In the genomic region with DNA sequence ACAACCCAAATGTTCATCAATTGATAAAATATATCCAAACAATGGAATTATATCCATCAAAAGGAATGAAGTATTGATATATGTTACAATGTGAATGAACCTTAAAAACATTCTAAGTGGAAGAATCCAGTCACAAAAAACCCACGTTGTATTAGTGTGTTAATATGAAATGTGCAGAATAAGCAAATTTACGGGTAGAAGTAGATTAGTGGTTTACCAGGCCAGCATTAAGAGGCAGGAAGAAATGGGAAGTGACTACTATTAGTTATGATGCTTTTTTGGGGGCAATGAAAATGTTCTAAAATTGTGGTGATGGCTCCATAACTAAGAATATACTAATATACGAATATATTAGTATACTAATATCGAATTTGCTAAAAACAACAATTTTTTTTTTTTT, we compare ENCODE assay signal across 12 cellular contexts. TPM values are rescaled to one million over a fixed set of nuclear protein-coding genes. Genes with fewer than 3 reads are reported as not detected.
DNase-seq lines count a peak whose midpoint lies in the region; ATAC-seq and TF ChIP-seq lines count a peak whose summit lies in the region.
"Had no signal": no experiment of that assay in that cellular context is flagged by ENCODE, and none has a peak within 500 bp of the region (broad histone marks: within the 10 kb centered on the region; RNA-seq: fewer than 3 reads in every experiment).

No MANE protein-coding gene starts in this region.

- CTCF ChIA-PET in activated CD4-positive, alpha-beta memory T cell treated with anti-CD3 and anti-CD28 coated beads for 36 hours (lab: Charles Lee): no interaction called here

- H3K4me2 ChIP-seq in hepatocyte: peak overlapping the region; percentile 75

- H3K9me3 ChIP-seq in left ventricle myocardium inferior (replicated peaks) (no peaks in the 10 kb centered on the region), hepatocyte (ENCODE audit: low read depth) (no peaks in the 10 kb centered on the region), thoracic aorta (no peaks in the 10 kb centered on the region)
- H3K9me3 ChIP-seq: thyroid gland had no signal

- no peaks in the 10 kb centered on the region for H3K27me3 ChIP-seq in left ventricle myocardium inferior (ENCODE audit: low read depth)
- no peaks in the 10 kb centered on the region for H3K27me3 ChIP-seq in hepatocyte
- H3K27me3 ChIP-seq in thoracic aorta (replicated peaks; ENCODE audit: insufficient read depth): no peaks in the 10 kb centered on the region
- H3K27me3 ChIP-seq: brain microvascular endothelial cell, thyroid gland had no signal

- H2AFZ ChIP-seq in hepatocyte: no peak overlapping the region

- peak overlapping the region; percentile 66 for H3K4me3 Mint-ChIP-seq in activated CD4-positive, alpha-beta memory T cell treated with anti-CD3 and anti-CD28 coated beads for 36 hours

- 82% methylated on average over 4 of the region's 4 CpGs for WGBS in hepatocyte (ENCODE audit: low lambda C conversion rate, missing lambda C conversion rate)

- no peaks in the 10 kb centered on the region for H3K27me3 Mint-ChIP-seq in activated CD4-positive, alpha-beta memory T cell treated with anti-CD3 and anti-CD28 coated beads for 36 hours

- H3K36me3 Mint-ChIP-seq in activated CD4-positive, alpha-beta memory T cell treated with anti-CD3 and anti-CD28 coated beads for 36 hours: peaks cover 14% of the 10 kb centered on the region

- H3K79me2 ChIP-seq in hepatocyte: peaks cover 59% of the 10 kb centered on the region

- H3K4me1 Mint-ChIP-seq in activated CD4-positive, alpha-beta memory T cell treated with anti-CD3 and anti-CD28 coated beads for 36 hours (ENCODE audit: low read depth): peaks cover 34% of the 10 kb centered on the region

- no peaks in the 10 kb centered on the region for H3K9me3 Mint-ChIP-seq in activated CD4-positive, alpha-beta memory T cell treated with anti-CD3 and anti-CD28 coated beads for 36 hours

- TF ChIP-seq CTCF in left ventricle myocardium inferior (IDR thresholded peaks at IDR 0.05; ENCODE audit: borderline replicate concordance) (no peak), hepatocyte (IDR thresholded peaks at IDR 0.05; ENCODE audit: poor library complexity) (no peak), thoracic aorta (IDR thresholded peaks at IDR 0.05) (no peak)

- H3K36me3 ChIP-seq in left ventricle myocardium inferior (no peaks in the 10 kb centered on the region), hepatocyte (replicated peaks; ENCODE audit: insufficient read depth, low read depth) (no peaks in the 10 kb centered on the region), thoracic aorta (no peaks in the 10 kb centered on the region)
- H3K36me3 ChIP-seq: brain microvascular endothelial cell, thyroid gland had no signal

- H3K27ac Mint-ChIP-seq in activated CD4-positive, alpha-beta memory T cell treated with anti-CD3 and anti-CD28 coated beads for 36 hours: no peak overlapping the region

- H4K20me1 ChIP-seq in hepatocyte (ENCODE audit: insufficient read depth, poor library complexity, severe bottlenecking): peaks cover 24% of the 10 kb centered on the region

- no peaks in the 10 kb centered on the region for H3K9me2 ChIP-seq in hepatocyte (replicated peaks; ENCODE audit: insufficient read depth)

- H3K4me3 ChIP-seq in left ventricle myocardium inferior (peak overlapping the region; percentile 92), hepatocyte (no peak overlapping the region), thoracic aorta (peak overlapping the region; percentile 14)

- peaks cover 58% of the 10 kb centered on the region for H3K4me1 ChIP-seq in left ventricle myocardium inferior
- no peaks in the 10 kb centered on the region for H3K4me1 ChIP-seq in hepatocyte (ENCODE audit: insufficient read depth)
- peaks cover 9 to 16% of the 10 kb centered on the region in 2 donors for H3K4me1 ChIP-seq in thoracic aorta (ENCODE audit: control insufficient read depth in 1 of 2, low read depth in 2 of 2)

- intact Hi-C loops in left ventricle myocardium inferior (cut with micrococcal nuclease) (no loop called here), Right ventricle myocardium inferior (cut with DNase I) (loop anchor here (10.0 kb wide), 1 partner anchor 57 kb away; a partner anchor contains a TSS)
- intact Hi-C loops in activated CD4-positive, alpha-beta memory T cell treated with anti-CD3 and anti-CD28 coated beads for 36 hours (cut with micrococcal nuclease): loop anchor here (5.0 kb wide), 3 partner anchors 59 to 1206 kb away; a partner anchor contains a TSS

- ATAC-seq in Right ventricle myocardium inferior (no peak), thoracic aorta (ENCODE audit: insufficient number of reproducible peaks, low FRiP score, low read depth) (no peak), GM18909 (IDR thresholded peaks at IDR 0.05; ENCODE audit: poor library complexity, unreplicated experiment) (no peak), GM21576 (IDR thresholded peaks at IDR 0.05; ENCODE audit: unreplicated experiment) (no peak)

- no peak for DNase-seq in left ventricle myocardium inferior
- DNase-seq in Right ventricle myocardium inferior (ENCODE audit: missing footprints): no peak
- no peak for DNase-seq in activated CD4-positive, alpha-beta memory T cell treated with anti-CD3 and anti-CD28 coated beads for 36 hours
- DNase-seq in hepatocyte (ENCODE audit: low spot score): no peak
- no peak for DNase-seq in thoracic aorta (ENCODE audit: low spot score)
- DNase-seq in NCI-H524 treated with DMSO at 0.1 percent for 48 hours (lab: John Stamatoyannopoulos, UW): no peak
- DNase-seq: brain microvascular endothelial cell; NCI-H1092; stimulated activated CD4-positive, alpha-beta T cell treated with anti-CD3 and anti-CD28 coated beads, Interleukin-1b, Interleukin-23, amount 100 ng/mL, for 48 hours; thyroid gland had no signal

- no peak overlapping the region for H3K27ac ChIP-seq in left ventricle myocardium inferior (replicated peaks)
- no peak overlapping the region for H3K27ac ChIP-seq in hepatocyte
- H3K27ac ChIP-seq in thoracic aorta: no peak overlapping the region
- H3K27ac ChIP-seq: brain microvascular endothelial cell, thyroid gland had no signal

- POLR2A ChIA-PET in activated CD4-positive, alpha-beta memory T cell treated with anti-CD3 and anti-CD28 coated beads for 36 hours (lab: Charles Lee): no interaction called here

RNA-seq across cellular contexts. Expression of a gene that starts 1.5 kb away (rescaled TPM):
- total RNA-seq in left ventricle myocardium inferior (34.1 TPM), Right ventricle myocardium inferior (40.3 TPM), hepatocyte (75.5 and 97.0 TPM in 2 replicates), thoracic aorta (10 to 100 TPM; 13.6 to 20.0 TPM)
- total RNA-seq in activated CD4-positive, alpha-beta memory T cell treated with anti-CD3 and anti-CD28 coated beads for 36 hours: 10 to 100 TPM; 54.6 to 56.5 TPM
- polyA plus RNA-seq in hepatocyte: 105 and 113 TPM in 2 replicates

RNA-seq across cellular contexts. Expression of a gene that starts 58.9 kb away (rescaled TPM):
- total RNA-seq in left ventricle myocardium inferior: 67.6 TPM
- 55.9 TPM for total RNA-seq in Right ventricle myocardium inferior
- total RNA-seq in activated CD4-positive, alpha-beta memory T cell treated with anti-CD3 and anti-CD28 coated beads for 36 hours: 1 to 10 TPM; 5.7 to 5.8 TPM
- total RNA-seq in hepatocyte: 37.2 and 38.6 TPM in 2 replicates
- 25.9 and 35.5 TPM in 2 replicates for polyA plus RNA-seq in hepatocyte
- total RNA-seq in thoracic aorta: 10 to 100 TPM; 24.1 to 24.8 TPM
